Comparison of ENCODE assay signal across 12 cellular contexts in genomic region chr10:91598211-91598981, GRCh38. TPM values are rescaled to one million over a fixed set of nuclear protein-coding genes. Genes with fewer than 3 reads are reported as not detected.
A peak's percentile ranks its signal among the peaks of the same experiment; 100 is the strongest.
DNase-seq lines count a peak whose midpoint lies in the region; FAIRE-seq and TF ChIP-seq lines count a peak whose summit lies in the region.
"Had no signal": no experiment of that assay in that cellular context is flagged by ENCODE, and none has a peak within 500 bp of the region (broad histone marks: within the 10 kb centered on the region; RNA-seq: fewer than 3 reads in every experiment).

No MANE protein-coding gene starts in this region.

- no peak for TF ChIP-seq CTCF in fibroblast of villous mesenchyme (IDR thresholded peaks at IDR 0.05; ENCODE audit: insufficient read depth, low read depth, low read length)

- H3K4me3 ChIP-seq in adipocyte (ENCODE audit: low read length) (no peak overlapping the region), fibroblast of villous mesenchyme (ENCODE audit: low read depth, low read length) (no peak overlapping the region), skin epidermis (no peak overlapping the region)

- H3K4me1 ChIP-seq in adipocyte (ENCODE audit: control insufficient read depth, insufficient read depth, low read length): peaks cover 27% of the 10 kb centered on the region

- no peaks in the 10 kb centered on the region for H3K36me3 ChIP-seq in adipocyte (ENCODE audit: control insufficient read depth, insufficient read depth, low read length, severe bottlenecking)

- peak; percentile 83 for DNase-seq in HCEC 1CT
- peak; percentile 67 for DNase-seq in adipocyte (ENCODE audit: low read depth)
- peak; percentile 99 for DNase-seq in fibroblast of villous mesenchyme (ENCODE audit: low read depth)
- DNase-seq in GM19239 (ENCODE audit: insufficient read length, low spot score): no peak
- DNase-seq in CD1c-positive myeloid dendritic cell (ENCODE audit: extremely low spot score): no peak
- no peak for DNase-seq in cortex of kidney (lab: John Stamatoyannopoulos, UW)
- no peak for DNase-seq in DMS114 treated with DMSO at 0.1 percent for 48 hours (lab: John Stamatoyannopoulos, UW; ENCODE audit: unreplicated experiment)
- DNase-seq: Karpas-422, naive B cell, NCI-H69, T-helper 9 cell had no signal

- H3K9ac ChIP-seq in adipocyte (ENCODE audit: low read length): no peak overlapping the region

- no peaks in the 10 kb centered on the region for H3K27me3 ChIP-seq in adipocyte (replicated peaks; ENCODE audit: control insufficient read depth, insufficient read depth, low read length)

- no peaks in the 10 kb centered on the region for H3K9me3 ChIP-seq in adipocyte (ENCODE audit: control insufficient read depth, low read length)

- no peak for FAIRE-seq in GM19239 (lab: Jason Lieb, UNC)

- H3K27ac ChIP-seq in skin epidermis: peak overlapping the region in 13 of 21 experiments; percentile 1 to 79 (median 27)

RNA-seq across cellular contexts. Expression of gene PPP1R3C, which starts 34.5 kb away (rescaled TPM):
- total RNA-seq in fibroblast of villous mesenchyme: 57.0 and 109 TPM in 2 replicates

Comparison
In these comparisons a context has a peak if more than half of its experiments do, and no peak if none do; other contexts are left out.
1. DNase-seq: peak in HCEC 1CT (single experiment), adipocyte (single experiment) and fibroblast of villous mesenchyme (single experiment); none in GM19239 (single experiment), CD1c-positive myeloid dendritic cell (single experiment), cortex of kidney (single experiment) and DMS114 treated with DMSO at 0.1 percent for 48 hours (single experiment).